ENCODE assay signal across 11 cellular contexts in the genomic region with DNA sequence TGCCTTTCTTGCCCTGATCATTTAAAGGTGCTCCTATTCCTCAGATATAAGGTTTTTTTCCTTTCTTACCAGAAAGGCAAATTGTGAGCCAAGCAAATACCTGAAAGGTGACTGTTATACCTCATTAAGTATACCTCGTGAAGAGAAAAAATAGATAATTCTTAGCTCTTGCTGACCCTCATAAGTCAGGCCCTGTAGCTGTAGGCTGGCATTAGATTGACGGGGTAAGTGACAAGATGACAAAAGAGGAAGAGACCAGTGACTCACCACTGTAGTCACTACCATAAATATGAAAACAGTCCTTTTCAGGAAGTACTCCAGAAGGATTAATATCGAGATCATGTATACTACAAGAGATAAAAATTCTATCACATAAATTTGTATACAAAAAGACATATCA.
A peak's percentile ranks its signal among the peaks of the same experiment; 100 is the strongest.
DNase-seq lines count a peak whose midpoint lies in the region; ATAC-seq and TF ChIP-seq lines count a peak whose summit lies in the region.
"Had no signal": no experiment of that assay in that cellular context is flagged by ENCODE, and none has a peak within 500 bp of the region (broad histone marks: within the 10 kb centered on the region; RNA-seq: fewer than 3 reads in every experiment).

No MANE protein-coding gene starts in this region.

- no peak overlapping the region for H2BK15ac ChIP-seq in mesenchymal stem cell (ENCODE audit: low read depth, poor library complexity, severe bottlenecking)

- no peak overlapping the region for H3K14ac ChIP-seq in mesenchymal stem cell (ENCODE audit: low read length in 2 of 2)

- no peaks in the 10 kb centered on the region for H3K27me3 Mint-ChIP-seq in T-helper 17 cell

- H3K9me2 ChIP-seq in SK-N-SH = no peaks in the 10 kb centered on the region

- H3K27me3 ChIP-seq in SK-N-SH (ENCODE audit: insufficient read depth) (no peaks in the 10 kb centered on the region), mesenchymal stem cell (ENCODE audit: control insufficient read depth in 1 of 2, insufficient read depth in 1 of 2, low read length in 2 of 2) (no peaks in the 10 kb centered on the region)

- no peak overlapping the region for H3K18ac ChIP-seq in mesenchymal stem cell (ENCODE audit: low read depth in 1 of 2, low read length in 2 of 2)

- peaks cover under 1% of the 10 kb centered on the region for H3K36me3 Mint-ChIP-seq in T-helper 17 cell (ENCODE audit: low read depth)

- H2AFZ ChIP-seq in SK-N-SH (ENCODE audit: low read depth) (no peak overlapping the region), mesenchymal stem cell (ENCODE audit: low read depth, low read length) (no peak overlapping the region)

- TF ChIP-seq RAD21 in SK-N-SH (IDR thresholded peaks at IDR 0.05; ENCODE audit: low read length) = no peak

- no peak overlapping the region for H3K9ac ChIP-seq in SK-N-SH
- H3K9ac ChIP-seq in mesenchymal stem cell (ENCODE audit: low read length) = no peak overlapping the region

- H4K8ac ChIP-seq in mesenchymal stem cell (ENCODE audit: low read length) = no peak overlapping the region

- 68% methylated on average over 3 of the region's 3 CpGs for WGBS in SK-N-SH (ENCODE audit: low lambda C conversion rate)
- WGBS in mesenchymal stem cell = no CpG with 5 or more reads among the region's 3 CpGs

- no peak for TF ChIP-seq CTCF in SK-N-SH (IDR thresholded peaks at IDR 0.05)

- H3K4me3 ChIP-seq in SK-N-SH (ENCODE audit: low read depth in 2 of 2, low read length in 1 of 2) (no peak overlapping the region), mesenchymal stem cell (ENCODE audit: insufficient read depth in 1 of 2, low read depth in 1 of 2, low read length in 2 of 2) (no peak overlapping the region)
- H3K4me3 ChIP-seq: thoracic aorta had no signal

- H2BK5ac ChIP-seq in mesenchymal stem cell (ENCODE audit: low read depth, low read length, poor library complexity, severe bottlenecking) = no peak overlapping the region

- no peaks in the 10 kb centered on the region for H3K9me3 ChIP-seq in SK-N-SH
- no peaks in the 10 kb centered on the region for H3K9me3 ChIP-seq in T-helper 17 cell (ENCODE audit: control insufficient read depth, low read length, poor library complexity, severe bottlenecking)
- H3K9me3 ChIP-seq in mesenchymal stem cell (ENCODE audit: control insufficient read depth, low read length) = no peaks in the 10 kb centered on the region
- H3K9me3 ChIP-seq: thoracic aorta had no signal

- no peak overlapping the region for H2AK5ac ChIP-seq in mesenchymal stem cell (ENCODE audit: low read length, severe bottlenecking)

- no peak overlapping the region for H3K23ac ChIP-seq in mesenchymal stem cell (ENCODE audit: low read length in 2 of 2)

- H2BK120ac ChIP-seq in mesenchymal stem cell (ENCODE audit: low read depth, low read length) = no peak overlapping the region

- H3K4me3 Mint-ChIP-seq in T-helper 17 cell = no peak overlapping the region

- no peak for TF ChIP-seq EP300 in SK-N-SH (IDR thresholded peaks at IDR 0.05; ENCODE audit: borderline replicate concordance in 1 of 2, low read depth in 1 of 2, low read length in 1 of 2)

- H3F3A ChIP-seq in SK-N-SH (replicated peaks; ENCODE audit: insufficient read depth) = no peaks in the 10 kb centered on the region

- H3K36me3 ChIP-seq in SK-N-SH (replicated peaks in 1 of 2; ENCODE audit: control insufficient read depth in 1 of 2, insufficient read depth in 2 of 2, low read length in 1 of 2) (peaks cover 8 to 15% of the 10 kb centered on the region in 2 experiments), mesenchymal stem cell (ENCODE audit: control insufficient read depth in 1 of 2, insufficient read depth in 2 of 2, low read depth in 1 of 2, low read length in 2 of 2) (peaks cover 0 to 3% of the 10 kb centered on the region in 2 experiments)
- H3K36me3 ChIP-seq: thoracic aorta had no signal

- H3K4me2 ChIP-seq in SK-N-SH = no peak overlapping the region
- H3K4me2 ChIP-seq in mesenchymal stem cell (ENCODE audit: low read length, poor library complexity, severe bottlenecking) = no peak overlapping the region

- CTCF ChIA-PET in SK-N-SH (lab: Yijun Ruan, JAX) = interaction anchor here (1.0 kb wide), 1 partner anchor 15 kb away, joined by 3 read pairs; no protein-coding TSS in a partner anchor

- no peak for DNase-seq in SK-N-SH
- DNase-seq in T-helper 17 cell = no peak
- DNase-seq in renal cortical epithelial cell (ENCODE audit: low read depth) = peak; percentile 20
- no peak for DNase-seq in T1000 (lab: John Stamatoyannopoulos, UW)
- DNase-seq in mesenchymal stem cell = no peak
- DNase-seq in erythroblast (lab: John Stamatoyannopoulos, UW) = no peak
- DNase-seq: activated CD4-positive, alpha-beta T cell treated with anti-CD3 and anti-CD28 coated beads for 48 hours had no signal

- no peak overlapping the region for H2BK12ac ChIP-seq in mesenchymal stem cell (ENCODE audit: low read length in 2 of 2)

- no peaks in the 10 kb centered on the region for H3K79me2 ChIP-seq in SK-N-SH (ENCODE audit: insufficient read depth)

- peak overlapping the region; percentile 56 for H3K27ac Mint-ChIP-seq in T-helper 17 cell

- no peak overlapping the region for H3K4ac ChIP-seq in mesenchymal stem cell (ENCODE audit: low read depth in 1 of 2, low read length in 2 of 2)

- TF ChIP-seq POLR2A in erythroblast (IDR thresholded peaks at IDR 0.05; ENCODE audit: low read length) = no peak

- peaks cover 47% of the 10 kb centered on the region for H3K4me1 Mint-ChIP-seq in T-helper 17 cell

- ATAC-seq in SK-N-SH treated with all-trans-retinoic acid at 6 μM for 48 hours (no peak), HG03175 (IDR thresholded peaks at IDR 0.05; ENCODE audit: unreplicated experiment) (peak; percentile 41), T-helper 17 cell (no peak)

- H3K79me1 ChIP-seq in mesenchymal stem cell (replicated peaks; ENCODE audit: low read length, poor library complexity, severe bottlenecking) = peaks cover 7% of the 10 kb centered on the region

- POLR2A ChIA-PET in SK-N-SH (lab: Yijun Ruan, JAX) = no interaction called here

- H3K27ac ChIP-seq in SK-N-SH (ENCODE audit: low read depth in 2 of 2, low read length in 1 of 2) (no peak overlapping the region), mesenchymal stem cell (ENCODE audit: low read length, poor library complexity, severe bottlenecking) (no peak overlapping the region)
- H3K27ac ChIP-seq: 22Rv1, thoracic aorta had no signal

- H4K91ac ChIP-seq in mesenchymal stem cell (ENCODE audit: low read length) = no peak overlapping the region

- no peaks in the 10 kb centered on the region for H4K20me1 ChIP-seq in SK-N-SH (ENCODE audit: insufficient read depth)

- H3K4me1 ChIP-seq in SK-N-SH (ENCODE audit: control insufficient read depth in 1 of 2, insufficient read depth in 2 of 2, low read depth in 1 of 2, low read length in 1 of 2) (no peaks in the 10 kb centered on the region; a peak in 1 of 4 replicates), mesenchymal stem cell (ENCODE audit: control insufficient read depth, insufficient read depth, low read depth, low read length) (no peaks in the 10 kb centered on the region)

TF ChIP-seq in SK-N-SH, 30 proteins besides CTCF, POLR2A, EP300 and RAD21:
- 0 out of 2 replicates have a peak, but pooled peaks have one; percentile 7 for TF ChIP-seq JUND (IDR thresholded peaks at IDR 0.05)
- TF ChIP-seq RCOR1 (IDR thresholded peaks at IDR 0.05; ENCODE audit: low read length) = no peak
- peak; percentile 63 for TF ChIP-seq PBX3 (IDR thresholded peaks at IDR 0.05)

TF ChIP-seq in SK-N-SH treated with all-trans-retinoic acid at 6 μM for 48 hours, 23 proteins besides CTCF, POLR2A, EP300 and RAD21 (continues in another document):
- no peak for TF ChIP-seq GLIS3 (CRISPR knock-in tag; IDR thresholded peaks at IDR 0.05)
- TF ChIP-seq ZFP30 (CRISPR knock-in tag; IDR thresholded peaks at IDR 0.05) = no peak
- no peak for TF ChIP-seq ZNF8 (CRISPR knock-in tag; IDR thresholded peaks at IDR 0.05)
- no peak for TF ChIP-seq ZFP3 (CRISPR knock-in tag; IDR thresholded peaks at IDR 0.05)
- no peak for TF ChIP-seq ISL1 (CRISPR knock-in tag; IDR thresholded peaks at IDR 0.05)
- TF ChIP-seq RARB (CRISPR knock-in tag; IDR thresholded peaks at IDR 0.05) = no peak
- no peak for TF ChIP-seq CSRNP3 (CRISPR knock-in tag; IDR thresholded peaks at IDR 0.05)
- no peak for TF ChIP-seq OSR1 (CRISPR knock-in tag; IDR thresholded peaks at IDR 0.05)
- TF ChIP-seq TOX (CRISPR knock-in tag; IDR thresholded peaks at IDR 0.05; ENCODE audit: borderline replicate concordance) = no peak
- TF ChIP-seq, protein P1, sequence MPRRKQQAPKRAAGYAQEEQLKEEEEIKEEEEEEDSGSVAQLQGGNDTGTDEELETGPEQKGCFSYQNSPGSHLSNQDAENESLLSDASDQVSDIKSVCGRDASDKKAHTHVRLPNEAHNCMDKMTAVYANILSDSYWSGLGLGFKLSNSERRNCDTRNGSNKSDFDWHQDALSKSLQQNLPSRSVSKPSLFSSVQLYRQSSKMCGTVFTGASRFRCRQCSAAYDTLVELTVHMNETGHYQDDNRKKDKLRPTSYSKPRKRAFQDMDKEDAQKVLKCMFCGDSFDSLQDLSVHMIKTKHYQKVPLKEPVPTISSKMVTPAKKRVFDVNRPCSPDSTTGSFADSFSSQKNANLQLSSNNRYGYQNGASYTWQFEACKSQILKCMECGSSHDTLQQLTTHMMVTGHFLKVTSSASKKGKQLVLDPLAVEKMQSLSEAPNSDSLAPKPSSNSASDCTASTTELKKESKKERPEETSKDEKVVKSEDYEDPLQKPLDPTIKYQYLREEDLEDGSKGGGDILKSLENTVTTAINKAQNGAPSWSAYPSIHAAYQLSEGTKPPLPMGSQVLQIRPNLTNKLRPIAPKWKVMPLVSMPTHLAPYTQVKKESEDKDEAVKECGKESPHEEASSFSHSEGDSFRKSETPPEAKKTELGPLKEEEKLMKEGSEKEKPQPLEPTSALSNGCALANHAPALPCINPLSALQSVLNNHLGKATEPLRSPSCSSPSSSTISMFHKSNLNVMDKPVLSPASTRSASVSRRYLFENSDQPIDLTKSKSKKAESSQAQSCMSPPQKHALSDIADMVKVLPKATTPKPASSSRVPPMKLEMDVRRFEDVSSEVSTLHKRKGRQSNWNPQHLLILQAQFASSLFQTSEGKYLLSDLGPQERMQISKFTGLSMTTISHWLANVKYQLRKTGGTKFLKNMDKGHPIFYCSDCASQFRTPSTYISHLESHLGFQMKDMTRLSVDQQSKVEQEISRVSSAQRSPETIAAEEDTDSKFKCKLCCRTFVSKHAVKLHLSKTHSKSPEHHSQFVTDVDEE (CRISPR knock-in tag; IDR thresholded peaks at IDR 0.05) = no peak
